In the genomic region with DNA sequence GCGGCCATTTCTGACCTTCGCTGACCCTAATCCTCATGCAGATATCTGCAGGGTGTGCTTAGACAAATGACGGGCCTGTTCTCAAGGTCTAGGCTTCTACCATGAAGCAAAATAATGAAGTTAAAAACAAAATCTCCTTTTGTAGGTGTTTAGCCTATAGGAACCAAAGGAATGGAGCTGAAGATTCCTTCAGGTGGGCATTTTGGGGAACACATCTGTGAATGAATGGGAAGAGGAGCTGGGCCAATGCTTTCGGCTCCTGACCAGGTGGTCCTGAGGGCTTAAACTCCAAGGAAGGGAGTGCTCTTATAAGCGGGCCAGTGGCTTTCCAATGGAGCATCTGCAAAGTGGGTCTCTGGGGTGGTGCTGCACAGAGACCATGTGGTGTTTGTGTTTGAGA, we compare ENCODE assay signal across 31 cellular contexts. TPM values are rescaled to one million over a fixed set of nuclear protein-coding genes. Genes with fewer than 3 reads are reported as not detected.
"Had no signal": no experiment of that assay in that cellular context is flagged by ENCODE, and none has a peak within 500 bp of the region (broad histone marks: within the 10 kb centered on the region; RNA-seq: fewer than 3 reads in every experiment).

No MANE protein-coding gene starts in this region.

- ATAC-seq: activated CD4-positive, alpha-beta T cell treated with anti-CD3 and anti-CD28 coated beads for 36 hours; activated CD4-positive, CD25-positive, alpha-beta regulatory T cell treated with anti-CD3 and anti-CD28 coated beads, Interleukin-2, amount 50 U/mL, for 24 hours; activated CD8-positive, alpha-beta T cell treated with anti-CD3 and anti-CD28 coated beads, Interleukin-2, amount 10 ng/mL, durations not matched to agents 7 days and 5 days; Panc1 had no signal

- H3K9me3 Mint-ChIP-seq: central memory CD8-positive, alpha-beta T cell had no signal

- H3K36me3 ChIP-seq: brain microvascular endothelial cell, cardiac muscle cell, MG63, SJCRH30 had no signal

- H3K9me3 ChIP-seq: MG63, SJCRH30 had no signal

- H3K4me3 Mint-ChIP-seq: activated CD4-positive, alpha-beta T cell treated with anti-CD3 and anti-CD28 coated beads for 36 hours; activated CD4-positive, alpha-beta T cell treated with anti-CD3 and anti-CD28 coated beads, Interleukin-2, amount 10 ng/mL, durations not matched to agents 7 days and 5 days; activated CD8-positive, alpha-beta T cell treated with anti-CD3 and anti-CD28 coated beads, Interleukin-2, amount 10 ng/mL, durations not matched to agents 7 days and 5 days; activated naive CD4-positive, alpha-beta T cell treated with anti-CD3 and anti-CD28 coated beads for 36 hours; activated naive CD8-positive, alpha-beta T cell treated with anti-CD3 and anti-CD28 coated beads for 36 hours; activated T-cell treated with anti-CD3 and anti-CD28 coated beads, Interleukin-2, amount 50 U/mL, for 24 hours; activated T-helper 1 cell treated with anti-CD3 and anti-CD28 coated beads, Interleukin-12 subunit alpha, Interleukin-12 subunit beta, Interleukin-2, Interleukin-4 antibody, amounts not matched to agents 30 ng/mL and 10 ng/mL and 1 ng/mL, durations not matched to agents 14 hours and 24 hours and 36 hours; central memory CD8-positive, alpha-beta T cell had no signal

- H3K4me1 ChIP-seq: SJCRH30 had no signal

- H3K4me3 ChIP-seq: cardiac muscle cell, MG63, SJCRH30, SK-N-MC had no signal

- H3K36me3 Mint-ChIP-seq: activated naive CD8-positive, alpha-beta T cell treated with anti-CD3 and anti-CD28 coated beads for 36 hours had no signal

- H3K27ac Mint-ChIP-seq: activated CD4-positive, alpha-beta T cell treated with anti-CD3 and anti-CD28 coated beads for 36 hours; activated CD4-positive, alpha-beta T cell treated with anti-CD3 and anti-CD28 coated beads, Interleukin-2, amount 10 ng/mL, durations not matched to agents 7 days and 5 days; activated CD8-positive, alpha-beta T cell treated with anti-CD3 and anti-CD28 coated beads, Interleukin-2, amount 10 ng/mL, durations not matched to agents 7 days and 5 days; activated naive CD4-positive, alpha-beta T cell treated with anti-CD3 and anti-CD28 coated beads for 36 hours; activated naive CD8-positive, alpha-beta T cell treated with anti-CD3 and anti-CD28 coated beads for 36 hours; activated T-cell treated with anti-CD3 and anti-CD28 coated beads, Interleukin-2, amount 50 U/mL, for 24 hours; activated T-helper 1 cell treated with anti-CD3 and anti-CD28 coated beads, Interleukin-12 subunit alpha, Interleukin-12 subunit beta, Interleukin-2, Interleukin-4 antibody, amounts not matched to agents 30 ng/mL and 10 ng/mL and 1 ng/mL, durations not matched to agents 14 hours and 24 hours and 36 hours had no signal

- H3K4me1 Mint-ChIP-seq: activated CD4-positive, alpha-beta T cell treated with anti-CD3 and anti-CD28 coated beads for 36 hours; activated CD4-positive, alpha-beta T cell treated with anti-CD3 and anti-CD28 coated beads, Interleukin-2, amount 10 ng/mL, durations not matched to agents 7 days and 5 days; activated naive CD8-positive, alpha-beta T cell treated with anti-CD3 and anti-CD28 coated beads for 36 hours; central memory CD8-positive, alpha-beta T cell had no signal

- H3K27me3 ChIP-seq: brain microvascular endothelial cell, cardiac muscle cell, MG63, SJCRH30 had no signal

- DNase-seq: activated CD4-positive, alpha-beta T cell treated with anti-CD3 and anti-CD28 coated beads for 36 hours; activated CD4-positive, alpha-beta T cell treated with anti-CD3 and anti-CD28 coated beads, Interleukin-2, amount 10 ng/mL, durations not matched to agents 7 days and 5 days; activated CD4-positive, alpha-beta T cell treated with anti-CD3 and anti-CD28 coated beads, Interleukin-2, amount 50 U/mL, for 48 hours; activated CD8-positive, alpha-beta T cell treated with anti-CD3 and anti-CD28 coated beads, Interleukin-2, amount 10 ng/mL, durations not matched to agents 7 days and 5 days; activated gamma-delta T cell treated with Interleukin-2 at 50 U/mL for 16 hours; activated naive CD4-positive, alpha-beta T cell treated with anti-CD3 and anti-CD28 coated beads for 36 hours; activated naive CD8-positive, alpha-beta T cell treated with anti-CD3 and anti-CD28 coated beads for 36 hours; activated T-cell treated with anti-CD3 and anti-CD28 coated beads, Interleukin-2, amount 50 U/mL, for 24 hours; amniotic stem cell; aorta; brain microvascular endothelial cell; Kasumi-1; MG63; NCI-H1048; NCI-H1436 treated with DMSO at 0.1 percent for 48 hours; NCI-H1694 treated with DMSO at 0.1 percent for 48 hours; NCI-H2029; NCI-H345; NCI-H524 treated with DMSO at 0.1 percent for 48 hours; SHP77; SJCRH30; T1000 had no signal

- H3K27ac ChIP-seq: brain microvascular endothelial cell, cardiac muscle cell, SJCRH30, SK-N-MC had no signal

- H3K27me3 Mint-ChIP-seq: activated CD4-positive, alpha-beta T cell treated with anti-CD3 and anti-CD28 coated beads for 36 hours; activated naive CD8-positive, alpha-beta T cell treated with anti-CD3 and anti-CD28 coated beads for 36 hours; activated T-cell treated with anti-CD3 and anti-CD28 coated beads, Interleukin-2, amount 50 U/mL, for 24 hours had no signal

RNA-seq across cellular contexts. Expression of a gene that starts 14.1 kb away (rescaled TPM):
- total RNA-seq: activated CD4-positive, alpha-beta T cell treated with anti-CD3 and anti-CD28 coated beads for 36 hours; activated CD4-positive, alpha-beta T cell treated with anti-CD3 and anti-CD28 coated beads, Interleukin-2, amount 10 ng/mL, durations not matched to agents 7 days and 5 days; activated naive CD4-positive, alpha-beta T cell treated with anti-CD3 and anti-CD28 coated beads for 36 hours; activated T-helper 1 cell treated with anti-CD3 and anti-CD28 coated beads, Interleukin-12 subunit alpha, Interleukin-12 subunit beta, Interleukin-2, Interleukin-4 antibody, amounts not matched to agents 30 ng/mL and 10 ng/mL and 1 ng/mL, durations not matched to agents 14 hours and 24 hours and 36 hours; cardiac muscle cell; NCI-H460; T-helper 1 cell treated with Interleukin-12 subunit alpha and Interleukin-12 subunit beta and Interleukin-4 antibody, amounts not matched to agents 30 ng/mL and 1 ng/mL, for 36 hours; T-helper 2 cell treated with Interferon-gamma antibody and Interleukin-4, amounts not matched to agents 100 ng/mL and 5 ng/mL, for 36 hours had no signal
- polyA plus RNA-seq: cardiac muscle cell had no signal
